ENCODE assay signal across 10 cellular contexts in genomic region chr6:137402143-137402542, GRCh38.
"Had no signal": no experiment of that assay in that cellular context is flagged by ENCODE, and none has a peak within 500 bp of the region (broad histone marks: within the 10 kb centered on the region; RNA-seq: fewer than 3 reads in every experiment).

No MANE protein-coding gene starts in this region.

- ATAC-seq: natural killer cell had no signal

- H3K27ac Mint-ChIP-seq: immature natural killer cell, natural killer cell had no signal

- H3K9me3 Mint-ChIP-seq: natural killer cell had no signal

- H3K4me3 Mint-ChIP-seq: immature natural killer cell, natural killer cell had no signal

- DNase-seq: activated CD4-positive, alpha-beta T cell treated with anti-CD3 and anti-CD28 coated beads for 1 hour; activated CD4-positive, alpha-beta T cell treated with anti-CD3 and anti-CD28 coated beads, Interleukin-2, amount 50 U/mL, for 4 hours; activated naive CD4-positive, alpha-beta T cell treated with anti-CD3 and anti-CD28 coated beads, Interleukin-2, amount 50 U/mL, for 16 hours; activated T-cell treated with anti-CD3 and anti-CD28 coated beads for 4 hours; dermis blood vessel endothelial cell; head of caudate nucleus; immature natural killer cell; mesendoderm; natural killer cell; stimulated activated CD4-positive, alpha-beta T cell treated with anti-CD3 and anti-CD28 coated beads, Interleukin-1b, Interleukin-23, amount 100 ng/mL, for 48 hours had no signal
